In genomic region chr1:150295476-150295875, GRCh38 we compare ENCODE assay signal across 15 cellular contexts. TPM values are rescaled to one million over a fixed set of nuclear protein-coding genes. Genes with fewer than 3 reads are reported as not detected.
A peak's percentile ranks its signal among the peaks of the same experiment; 100 is the strongest.
DNase-seq lines count a peak whose midpoint lies in the region; ATAC-seq and TF ChIP-seq lines count a peak whose summit lies in the region.
"Had no signal": no experiment of that assay in that cellular context is flagged by ENCODE, and none has a peak within 500 bp of the region (broad histone marks: within the 10 kb centered on the region; RNA-seq: fewer than 3 reads in every experiment).

No MANE protein-coding gene starts in this region.

- no peak for TF ChIP-seq CTCF in PC-3 (conservative IDR thresholded peaks at IDR 0.05; ENCODE audit: low read depth, low read length)

- peaks cover 16% of the 10 kb centered on the region for H3K4me1 ChIP-seq in PC-3 (ENCODE audit: insufficient read depth, low read length)

- no peak for DNase-seq in activated naive CD4-positive, alpha-beta T cell treated with anti-CD3 and anti-CD28 coated beads for 36 hours
- no peak for DNase-seq in activated naive CD4-positive, alpha-beta T cell treated with anti-CD3 and anti-CD28 coated beads, Interleukin-2, amount 50 U/mL, for 16 hours
- DNase-seq in PC-3 (peak; percentile 36), HK-2 (ENCODE audit: unreplicated experiment) (no peak)
- DNase-seq in central memory CD8-positive, alpha-beta T cell (ENCODE audit: low spot score in 2 of 2), result no peak
- DNase-seq in stimulated activated effector memory CD8-positive, alpha-beta T cell treated with anti-CD3 and anti-CD28 coated beads, Interleukin-12 subunit alpha, Interleukin-12 subunit beta, amount 100 ng/mL, for 72 hours (ENCODE audit: low spot score in 2 of 2), result no peak
- DNase-seq: activated effector memory CD4-positive, alpha-beta T cell treated with anti-CD3 and anti-CD28 coated beads, Interleukin-2, amount 50 U/mL, for 16 hours; H7; NCI-H187 treated with DMSO at 0.1 percent for 48 hours; NCI-H748 treated with DMSO at 0.1 percent for 48 hours had no signal

- H3K9me3 Mint-ChIP-seq in activated naive CD4-positive, alpha-beta T cell treated with anti-CD3 and anti-CD28 coated beads for 36 hours, result no peaks in the 10 kb centered on the region
- no peaks in the 10 kb centered on the region for H3K9me3 Mint-ChIP-seq in central memory CD8-positive, alpha-beta T cell
- H3K9me3 Mint-ChIP-seq in stimulated activated effector memory CD8-positive, alpha-beta T cell treated with anti-CD3 and anti-CD28 coated beads, Interleukin-12 subunit alpha, Interleukin-12 subunit beta, amount 100 ng/mL, for 72 hours, result no peaks in the 10 kb centered on the region
- H3K9me3 Mint-ChIP-seq: memory B cell had no signal

- H3K36me3 ChIP-seq in PC-3 (ENCODE audit: low read depth, low read length), result peaks cover 14% of the 10 kb centered on the region

- H3K4me2 ChIP-seq in PC-3 (ENCODE audit: low read length), result peak overlapping the region; percentile 8; the same call in 1 of the 2 replicates

- H2AFZ ChIP-seq in PC-3 (ENCODE audit: low read length), result no peak overlapping the region

- no peaks in the 10 kb centered on the region for H3K27me3 Mint-ChIP-seq in activated naive CD4-positive, alpha-beta T cell treated with anti-CD3 and anti-CD28 coated beads for 36 hours (ENCODE audit: low read depth)
- no peaks in the 10 kb centered on the region for H3K27me3 Mint-ChIP-seq in central memory CD8-positive, alpha-beta T cell
- H3K27me3 Mint-ChIP-seq: memory B cell had no signal

- H3K4me1 Mint-ChIP-seq in activated naive CD4-positive, alpha-beta T cell treated with anti-CD3 and anti-CD28 coated beads for 36 hours (ENCODE audit: low read depth), result peaks cover 43% of the 10 kb centered on the region
- H3K4me1 Mint-ChIP-seq in central memory CD8-positive, alpha-beta T cell, result peaks cover 33% of the 10 kb centered on the region
- peaks cover 27% of the 10 kb centered on the region for H3K4me1 Mint-ChIP-seq in stimulated activated effector memory CD8-positive, alpha-beta T cell treated with anti-CD3 and anti-CD28 coated beads, Interleukin-12 subunit alpha, Interleukin-12 subunit beta, amount 100 ng/mL, for 72 hours

- no peaks in the 10 kb centered on the region for H3K9me2 ChIP-seq in PC-3 (replicated peaks; ENCODE audit: low read length)

- H3K9ac ChIP-seq in PC-3 (ENCODE audit: low read length), result no peak overlapping the region

- H3K27ac ChIP-seq in PC-3 (ENCODE audit: low read length), result no peak overlapping the region
- H3K27ac ChIP-seq: SJSA1, VCaP had no signal

- intact Hi-C loops in activated naive CD4-positive, alpha-beta T cell treated with anti-CD3 and anti-CD28 coated beads for 36 hours (cut with micrococcal nuclease), result no loop called here
- intact Hi-C loops in PC-3 (cut with micrococcal nuclease), result no loop called here

- no peaks in the 10 kb centered on the region for H3F3A ChIP-seq in PC-3 (ENCODE audit: low read length, unreplicated experiment)

- H4K20me1 ChIP-seq in PC-3 (ENCODE audit: low read length), result no peaks in the 10 kb centered on the region

- BruUV-seq in PC-3 (replicated peaks; lab: Mats Ljungman, UMichigan), result TSS peak; percentile 5

- CTCF ChIA-PET in activated naive CD4-positive, alpha-beta T cell treated with anti-CD3 and anti-CD28 coated beads for 36 hours (lab: Charles Lee), result interaction anchor here (0.7 to 1.2 kb wide), 2 partner anchors 27 to 40 kb away, joined by 5 to 6 read pairs; no protein-coding TSS in a partner anchor
- CTCF ChIA-PET in PC-3 (lab: Charles Lee), result no interaction called here

- ATAC-seq in PC-3 (no peak), GM21447 (IDR thresholded peaks at IDR 0.05; ENCODE audit: unreplicated experiment) (no peak), HG03521 (IDR thresholded peaks at IDR 0.05; ENCODE audit: unreplicated experiment) (no peak)
- no peak for ATAC-seq in central memory CD8-positive, alpha-beta T cell (replicated peaks; ENCODE audit: extremely low read depth, poor library complexity, severe bottlenecking)
- no peak for ATAC-seq in stimulated activated effector memory CD8-positive, alpha-beta T cell treated with anti-CD3 and anti-CD28 coated beads, Interleukin-12 subunit alpha, Interleukin-12 subunit beta, amount 100 ng/mL, for 72 hours

- peaks cover 34% of the 10 kb centered on the region for H3K36me3 Mint-ChIP-seq in activated naive CD4-positive, alpha-beta T cell treated with anti-CD3 and anti-CD28 coated beads for 36 hours (ENCODE audit: low read depth)
- H3K36me3 Mint-ChIP-seq in central memory CD8-positive, alpha-beta T cell (ENCODE audit: insufficient read depth), result peaks cover 31% of the 10 kb centered on the region
- peaks cover 63% of the 10 kb centered on the region for H3K36me3 Mint-ChIP-seq in stimulated activated effector memory CD8-positive, alpha-beta T cell treated with anti-CD3 and anti-CD28 coated beads, Interleukin-12 subunit alpha, Interleukin-12 subunit beta, amount 100 ng/mL, for 72 hours

- H3K9me3 ChIP-seq in PC-3 (ENCODE audit: low read length), result no peaks in the 10 kb centered on the region
- H3K9me3 ChIP-seq: SJSA1 had no signal

- peaks cover 59% of the 10 kb centered on the region for H3K79me2 ChIP-seq in PC-3 (ENCODE audit: low read length)

- peak overlapping the region; percentile 24 for H3K27ac Mint-ChIP-seq in activated naive CD4-positive, alpha-beta T cell treated with anti-CD3 and anti-CD28 coated beads for 36 hours
- no peak overlapping the region for H3K27ac Mint-ChIP-seq in central memory CD8-positive, alpha-beta T cell (ENCODE audit: low read depth)
- peak overlapping the region; percentile 46 for H3K27ac Mint-ChIP-seq in stimulated activated effector memory CD8-positive, alpha-beta T cell treated with anti-CD3 and anti-CD28 coated beads, Interleukin-12 subunit alpha, Interleukin-12 subunit beta, amount 100 ng/mL, for 72 hours
- H3K27ac Mint-ChIP-seq: memory B cell had no signal

- POLR2A ChIA-PET in PC-3 (lab: Charles Lee; ENCODE audit: unreplicated experiment), result no interaction called here

- no peak overlapping the region; the same call in 1 of the 2 replicates for H3K4me3 ChIP-seq in PC-3 (ENCODE audit: low read length)
- H3K4me3 ChIP-seq: SJSA1 had no signal

- H3K27me3 ChIP-seq in PC-3 (ENCODE audit: low read length), result no peaks in the 10 kb centered on the region
- H3K27me3 ChIP-seq: SJSA1 had no signal

- peak overlapping the region; percentile 47 for H3K4me3 Mint-ChIP-seq in activated naive CD4-positive, alpha-beta T cell treated with anti-CD3 and anti-CD28 coated beads for 36 hours
- H3K4me3 Mint-ChIP-seq in central memory CD8-positive, alpha-beta T cell, result peak overlapping the region; percentile 12
- peak overlapping the region; percentile 82 for H3K4me3 Mint-ChIP-seq in stimulated activated effector memory CD8-positive, alpha-beta T cell treated with anti-CD3 and anti-CD28 coated beads, Interleukin-12 subunit alpha, Interleukin-12 subunit beta, amount 100 ng/mL, for 72 hours
- H3K4me3 Mint-ChIP-seq: memory B cell had no signal

RNA-seq across cellular contexts. Expression of gene MRPS21, which starts 1.8 kb away (rescaled TPM):
- 10 to 100 TPM; 80.3 to 83.8 TPM for total RNA-seq in activated naive CD4-positive, alpha-beta T cell treated with anti-CD3 and anti-CD28 coated beads for 36 hours
- 109 and 124 TPM in 2 replicates for total RNA-seq in PC-3 (2014; rRNA removed)

RNA-seq across cellular contexts. Expression of gene CIART, which starts 13.1 kb away (rescaled TPM):
- total RNA-seq in activated naive CD4-positive, alpha-beta T cell treated with anti-CD3 and anti-CD28 coated beads for 36 hours, result 1 to 10 TPM in 1 of 2 experiments, under 1 TPM in 1; 0.84 to 1.0 TPM
- total RNA-seq in PC-3 (2014; rRNA removed), result 19.0 and 27.0 TPM in 2 replicates

RNA-seq across cellular contexts. Expression of gene C1orf54, which starts 22.9 kb away (rescaled TPM):
- under 1 TPM; 0.41 to 0.86 TPM for total RNA-seq in activated naive CD4-positive, alpha-beta T cell treated with anti-CD3 and anti-CD28 coated beads for 36 hours
- 0.98 TPM in 1 of 2 replicates, not detected in the other for total RNA-seq in PC-3 (2014; rRNA removed)

RNA-seq across cellular contexts. Expression of gene PRPF3, which starts 25.9 kb away (rescaled TPM):
- total RNA-seq in activated naive CD4-positive, alpha-beta T cell treated with anti-CD3 and anti-CD28 coated beads for 36 hours, result 10 to 100 TPM; 49.1 to 52.5 TPM
- 73.0 and 73.5 TPM in 2 replicates for total RNA-seq in PC-3 (2014; rRNA removed)

RNA-seq across cellular contexts. Expression of gene APH1A, which starts 26.7 kb away (rescaled TPM):
- 10 to 100 TPM; 71.2 to 75.7 TPM for total RNA-seq in activated naive CD4-positive, alpha-beta T cell treated with anti-CD3 and anti-CD28 coated beads for 36 hours
- total RNA-seq in PC-3 (2014; rRNA removed), result 211 and 222 TPM in 2 replicates

Comparison
In these comparisons a context has a peak if more than half of its experiments do, and no peak if none do; other contexts are left out.
1. H3K4me3 Mint-ChIP-seq: peak in every context shown above with its lines; median percentile 82 in stimulated activated effector memory CD8-positive, alpha-beta T cell treated with anti-CD3 and anti-CD28 coated beads, Interleukin-12 subunit alpha, Interleukin-12 subunit beta, amount 100 ng/mL, for 72 hours; 47 in activated naive CD4-positive, alpha-beta T cell treated with anti-CD3 and anti-CD28 coated beads for 36 hours; 12 in central memory CD8-positive, alpha-beta T cell.